Comparison of ENCODE assay signal across 1 cellular context in the genomic region with DNA sequence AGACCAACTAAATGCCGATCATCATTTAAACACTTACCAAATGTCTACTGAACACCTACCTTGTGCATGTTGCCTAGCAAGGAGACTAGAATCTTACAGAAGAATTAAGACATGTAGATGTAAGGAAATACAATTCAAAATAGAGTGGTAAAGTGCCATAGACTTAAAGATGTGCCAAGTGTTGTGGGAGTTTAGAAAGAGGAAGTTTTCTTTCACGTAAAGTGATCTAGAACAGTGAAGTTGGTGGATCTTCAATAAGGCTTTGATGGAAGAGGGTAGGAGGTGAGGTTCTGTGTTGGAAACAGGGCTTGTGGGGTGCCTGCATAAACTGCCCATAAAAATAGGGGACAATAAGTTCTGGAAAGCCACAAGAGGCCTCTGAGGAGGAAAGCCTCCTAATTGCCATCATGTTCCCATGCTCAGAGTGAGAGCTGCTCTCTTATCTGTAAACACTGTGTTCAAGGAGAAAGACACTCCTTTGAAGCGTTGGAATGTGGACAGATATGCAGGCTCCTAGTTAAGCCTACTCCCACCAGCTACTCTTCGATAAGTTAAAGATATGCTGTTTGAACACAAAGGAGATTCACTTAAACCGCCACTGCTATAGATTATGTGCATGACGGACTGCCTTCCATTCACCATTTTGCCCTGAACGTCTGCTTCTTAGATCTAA.
TF ChIP-seq lines count a peak whose summit lies in the region.

No MANE protein-coding gene starts in this region.

TF ChIP-seq in K562, 482 proteins besides CTCF, POLR2A, EP300 and RAD21 (continued from another document and continues in another):
- TF ChIP-seq, protein P1, sequence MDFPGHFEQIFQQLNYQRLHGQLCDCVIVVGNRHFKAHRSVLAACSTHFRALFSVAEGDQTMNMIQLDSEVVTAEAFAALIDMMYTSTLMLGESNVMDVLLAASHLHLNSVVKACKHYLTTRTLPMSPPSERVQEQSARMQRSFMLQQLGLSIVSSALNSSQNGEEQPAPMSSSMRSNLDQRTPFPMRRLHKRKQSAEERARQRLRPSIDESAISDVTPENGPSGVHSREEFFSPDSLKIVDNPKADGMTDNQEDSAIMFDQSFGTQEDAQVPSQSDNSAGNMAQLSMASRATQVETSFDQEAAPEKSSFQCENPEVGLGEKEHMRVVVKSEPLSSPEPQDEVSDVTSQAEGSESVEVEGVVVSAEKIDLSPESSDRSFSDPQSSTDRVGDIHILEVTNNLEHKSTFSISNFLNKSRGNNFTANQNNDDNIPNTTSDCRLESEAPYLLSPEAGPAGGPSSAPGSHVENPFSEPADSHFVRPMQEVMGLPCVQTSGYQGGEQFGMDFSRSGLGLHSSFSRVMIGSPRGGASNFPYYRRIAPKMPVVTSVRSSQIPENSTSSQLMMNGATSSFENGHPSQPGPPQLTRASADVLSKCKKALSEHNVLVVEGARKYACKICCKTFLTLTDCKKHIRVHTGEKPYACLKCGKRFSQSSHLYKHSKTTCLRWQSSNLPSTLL (IDR thresholded peaks at IDR 0.05) = no peak
- TF ChIP-seq NCOA1 (IDR thresholded peaks at IDR 0.05; ENCODE audit: low read depth) = peak; percentile 54; the same call in 1 of the 2 replicates
- TF ChIP-seq, protein P2, sequence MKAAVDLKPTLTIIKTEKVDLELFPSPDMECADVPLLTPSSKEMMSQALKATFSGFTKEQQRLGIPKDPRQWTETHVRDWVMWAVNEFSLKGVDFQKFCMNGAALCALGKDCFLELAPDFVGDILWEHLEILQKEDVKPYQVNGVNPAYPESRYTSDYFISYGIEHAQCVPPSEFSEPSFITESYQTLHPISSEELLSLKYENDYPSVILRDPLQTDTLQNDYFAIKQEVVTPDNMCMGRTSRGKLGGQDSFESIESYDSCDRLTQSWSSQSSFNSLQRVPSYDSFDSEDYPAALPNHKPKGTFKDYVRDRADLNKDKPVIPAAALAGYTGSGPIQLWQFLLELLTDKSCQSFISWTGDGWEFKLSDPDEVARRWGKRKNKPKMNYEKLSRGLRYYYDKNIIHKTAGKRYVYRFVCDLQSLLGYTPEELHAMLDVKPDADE (conservative IDR thresholded peaks at IDR 0.05; ENCODE audit: control insufficient read depth, low read depth, low read length) = no peak
- peak; percentile 94 to 95 for TF ChIP-seq TEAD1 (CRISPR knock-in tag; IDR thresholded peaks at IDR 0.05)
- 0 out of 2 replicates have a peak, but pooled peaks have one; percentile 43 for TF ChIP-seq SMARCA5 (IDR thresholded peaks at IDR 0.05)
- no peak for TF ChIP-seq FUS (optimal IDR thresholded peaks at IDR 0.05; ENCODE audit: low read depth, low read length)
- TF ChIP-seq HNRNPL (IDR thresholded peaks at IDR 0.05; ENCODE audit: low read depth, low read length) = no peak
- TF ChIP-seq JUND (IDR thresholded peaks at IDR 0.05; ENCODE audit: borderline replicate concordance, low read depth, low read length) = peak; percentile 18; the same call in 1 of the 2 replicates
- TF ChIP-seq JUND (tag; IDR thresholded peaks at IDR 0.05; ENCODE audit: borderline replicate concordance, low read depth, low read length) = no peak
- TF ChIP-seq, protein P3, sequence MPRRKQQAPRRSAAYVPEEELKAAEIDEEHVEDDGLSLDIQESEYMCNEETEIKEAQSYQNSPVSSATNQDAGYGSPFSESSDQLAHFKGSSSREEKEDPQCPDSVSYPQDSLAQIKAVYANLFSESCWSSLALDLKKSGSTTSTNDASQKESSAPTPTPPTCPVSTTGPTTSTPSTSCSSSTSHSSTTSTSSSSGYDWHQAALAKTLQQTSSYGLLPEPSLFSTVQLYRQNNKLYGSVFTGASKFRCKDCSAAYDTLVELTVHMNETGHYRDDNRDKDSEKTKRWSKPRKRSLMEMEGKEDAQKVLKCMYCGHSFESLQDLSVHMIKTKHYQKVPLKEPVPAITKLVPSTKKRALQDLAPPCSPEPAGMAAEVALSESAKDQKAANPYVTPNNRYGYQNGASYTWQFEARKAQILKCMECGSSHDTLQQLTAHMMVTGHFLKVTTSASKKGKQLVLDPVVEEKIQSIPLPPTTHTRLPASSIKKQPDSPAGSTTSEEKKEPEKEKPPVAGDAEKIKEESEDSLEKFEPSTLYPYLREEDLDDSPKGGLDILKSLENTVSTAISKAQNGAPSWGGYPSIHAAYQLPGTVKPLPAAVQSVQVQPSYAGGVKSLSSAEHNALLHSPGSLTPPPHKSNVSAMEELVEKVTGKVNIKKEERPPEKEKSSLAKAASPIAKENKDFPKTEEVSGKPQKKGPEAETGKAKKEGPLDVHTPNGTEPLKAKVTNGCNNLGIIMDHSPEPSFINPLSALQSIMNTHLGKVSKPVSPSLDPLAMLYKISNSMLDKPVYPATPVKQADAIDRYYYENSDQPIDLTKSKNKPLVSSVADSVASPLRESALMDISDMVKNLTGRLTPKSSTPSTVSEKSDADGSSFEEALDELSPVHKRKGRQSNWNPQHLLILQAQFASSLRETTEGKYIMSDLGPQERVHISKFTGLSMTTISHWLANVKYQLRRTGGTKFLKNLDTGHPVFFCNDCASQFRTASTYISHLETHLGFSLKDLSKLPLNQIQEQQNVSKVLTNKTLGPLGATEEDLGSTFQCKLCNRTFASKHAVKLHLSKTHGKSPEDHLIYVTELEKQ (CRISPR knock-in tag; IDR thresholded peaks at IDR 0.05) = no peak
- peak; percentile 31; the same call in 1 of the 2 replicates for TF ChIP-seq L3MBTL2 (IDR thresholded peaks at IDR 0.05)
- TF ChIP-seq, protein P4, sequence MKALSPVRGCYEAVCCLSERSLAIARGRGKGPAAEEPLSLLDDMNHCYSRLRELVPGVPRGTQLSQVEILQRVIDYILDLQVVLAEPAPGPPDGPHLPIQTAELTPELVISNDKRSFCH (CRISPR knock-in tag; IDR thresholded peaks at IDR 0.05) = no peak
- TF ChIP-seq, protein P4 (tag; IDR thresholded peaks at IDR 0.05) = peak; percentile 56; the same call in 1 of the 2 replicates
- TF ChIP-seq ZNF696 (CRISPR knock-in tag; conservative IDR thresholded peaks at IDR 0.05) = no peak
- no peak for TF ChIP-seq MED1 (CRISPR knock-in tag; IDR thresholded peaks at IDR 0.05; ENCODE audit: borderline replicate concordance)
- peak; percentile 70 for TF ChIP-seq GATA2 (CRISPR knock-in tag; IDR thresholded peaks at IDR 0.05)
- TF ChIP-seq ZBTB8A (IDR thresholded peaks at IDR 0.05; ENCODE audit: partially characterized antibody) = no peak
- no peak for TF ChIP-seq RFX5 (IDR thresholded peaks at IDR 0.05; ENCODE audit: low read depth, low read length)
- TF ChIP-seq SMARCE1 (IDR thresholded peaks at IDR 0.05) = peak; percentile 71; the same call in 1 of the 2 replicates
- peak; percentile 42; the same call in 1 of the 2 replicates for TF ChIP-seq EGR1 (conservative IDR thresholded peaks at IDR 0.05)
- TF ChIP-seq, protein P5, sequence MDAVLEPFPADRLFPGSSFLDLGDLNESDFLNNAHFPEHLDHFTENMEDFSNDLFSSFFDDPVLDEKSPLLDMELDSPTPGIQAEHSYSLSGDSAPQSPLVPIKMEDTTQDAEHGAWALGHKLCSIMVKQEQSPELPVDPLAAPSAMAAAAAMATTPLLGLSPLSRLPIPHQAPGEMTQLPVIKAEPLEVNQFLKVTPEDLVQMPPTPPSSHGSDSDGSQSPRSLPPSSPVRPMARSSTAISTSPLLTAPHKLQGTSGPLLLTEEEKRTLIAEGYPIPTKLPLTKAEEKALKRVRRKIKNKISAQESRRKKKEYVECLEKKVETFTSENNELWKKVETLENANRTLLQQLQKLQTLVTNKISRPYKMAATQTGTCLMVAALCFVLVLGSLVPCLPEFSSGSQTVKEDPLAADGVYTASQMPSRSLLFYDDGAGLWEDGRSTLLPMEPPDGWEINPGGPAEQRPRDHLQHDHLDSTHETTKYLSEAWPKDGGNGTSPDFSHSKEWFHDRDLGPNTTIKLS (IDR thresholded peaks at IDR 0.05; ENCODE audit: borderline replicate concordance, low read depth) = peak; percentile 46; the same call in 1 of the 2 replicates
- TF ChIP-seq CC2D1A (IDR thresholded peaks at IDR 0.05) = peak; percentile 82; the same call in 1 of the 2 replicates
- peak; percentile 94 for TF ChIP-seq TEAD4 (IDR thresholded peaks at IDR 0.05; ENCODE audit: low read length)
- TF ChIP-seq TEAD4 (CRISPR knock-in tag; IDR thresholded peaks at IDR 0.05; ENCODE audit: borderline replicate concordance) = no peak
- TF ChIP-seq POLR3G (IDR thresholded peaks at IDR 0.05; ENCODE audit: extremely low read depth, insufficient read length, insufficient replicate concordance) = no peak
- peak; percentile 85 for TF ChIP-seq KLF16 (IDR thresholded peaks at IDR 0.05)
- TF ChIP-seq BRF1 (IDR thresholded peaks at IDR 0.05; ENCODE audit: borderline replicate concordance, extremely low read depth, insufficient read length) = no peak
- peak; percentile 39; the same call in 1 of the 2 replicates for TF ChIP-seq ZNF766 (CRISPR knock-in tag; conservative IDR thresholded peaks at IDR 0.05)
- TF ChIP-seq FOXM1 (IDR thresholded peaks at IDR 0.05; ENCODE audit: low read depth) = peak; percentile 81
- TF ChIP-seq FOXM1 (CRISPR knock-in tag; IDR thresholded peaks at IDR 0.05; ENCODE audit: low read depth) = no peak
- peak; percentile 50; the same call in 1 of the 2 replicates for TF ChIP-seq CREM (IDR thresholded peaks at IDR 0.05; ENCODE audit: low read depth)
- peak; percentile 93 for TF ChIP-seq TCF3 (CRISPR knock-in tag; IDR thresholded peaks at IDR 0.05)
- TF ChIP-seq, protein P6, sequence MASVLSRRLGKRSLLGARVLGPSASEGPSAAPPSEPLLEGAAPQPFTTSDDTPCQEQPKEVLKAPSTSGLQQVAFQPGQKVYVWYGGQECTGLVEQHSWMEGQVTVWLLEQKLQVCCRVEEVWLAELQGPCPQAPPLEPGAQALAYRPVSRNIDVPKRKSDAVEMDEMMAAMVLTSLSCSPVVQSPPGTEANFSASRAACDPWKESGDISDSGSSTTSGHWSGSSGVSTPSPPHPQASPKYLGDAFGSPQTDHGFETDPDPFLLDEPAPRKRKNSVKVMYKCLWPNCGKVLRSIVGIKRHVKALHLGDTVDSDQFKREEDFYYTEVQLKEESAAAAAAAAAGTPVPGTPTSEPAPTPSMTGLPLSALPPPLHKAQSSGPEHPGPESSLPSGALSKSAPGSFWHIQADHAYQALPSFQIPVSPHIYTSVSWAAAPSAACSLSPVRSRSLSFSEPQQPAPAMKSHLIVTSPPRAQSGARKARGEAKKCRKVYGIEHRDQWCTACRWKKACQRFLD (CRISPR knock-in tag; IDR thresholded peaks at IDR 0.05) = no peak
- no peak for TF ChIP-seq LARP7 (IDR thresholded peaks at IDR 0.05)
- peak; percentile 93 for TF ChIP-seq ARID1B (IDR thresholded peaks at IDR 0.05)
- no peak for TF ChIP-seq RFX7 (CRISPR knock-in tag; IDR thresholded peaks at IDR 0.05)
- TF ChIP-seq NFIC (IDR thresholded peaks at IDR 0.05) = peak; percentile 68
- TF ChIP-seq KLF6 (CRISPR knock-in tag; IDR thresholded peaks at IDR 0.05; ENCODE audit: borderline replicate concordance) = no peak
- peak; percentile 84 for TF ChIP-seq SMARCA4 (IDR thresholded peaks at IDR 0.05)
- peak; percentile 54; the same call in 1 of the 2 replicates for TF ChIP-seq NBN (IDR thresholded peaks at IDR 0.05; ENCODE audit: low read depth)
- no peak for TF ChIP-seq GABPB2 (CRISPR knock-in tag; conservative IDR thresholded peaks at IDR 0.05)
- no peak for TF ChIP-seq ZNF77 (CRISPR knock-in tag; IDR thresholded peaks at IDR 0.05)
- TF ChIP-seq CTBP1 (IDR thresholded peaks at IDR 0.05; ENCODE audit: borderline replicate concordance) = peak; percentile 61; the same call in 1 of the 2 replicates
- peak; percentile 47 for TF ChIP-seq CXXC5 (CRISPR knock-in tag; IDR thresholded peaks at IDR 0.05)
- 0 out of 2 replicates have a peak, but pooled peaks have one; percentile 16 for TF ChIP-seq GABPA (tag; conservative IDR thresholded peaks at IDR 0.05; ENCODE audit: low read depth)
- TF ChIP-seq ZFX (CRISPR knock-in tag; IDR thresholded peaks at IDR 0.05) = 0 out of 2 replicates have a peak, but pooled peaks have one; percentile 20
- peak; percentile 91 for TF ChIP-seq NCOR1 (IDR thresholded peaks at IDR 0.05)
- no peak for TF ChIP-seq FOSL1 (tag; conservative IDR thresholded peaks at IDR 0.05)
- TF ChIP-seq CCNT2 (IDR thresholded peaks at IDR 0.05; ENCODE audit: borderline replicate concordance, extremely low read depth, insufficient read length, low read depth, low read length) = peak; percentile 79
- peak; percentile 76 for TF ChIP-seq STAT5A (IDR thresholded peaks at IDR 0.05; ENCODE audit: borderline replicate concordance, low read length)
- peak; percentile 57 to 71; a peak in 3 of 4 replicates for TF ChIP-seq FOXK2 (conservative IDR thresholded peaks at IDR 0.05 in 1 of 2, IDR thresholded peaks at IDR 0.05 in 1 of 2; ENCODE audit: low read depth in 2 of 2)
- TF ChIP-seq DPF2 (IDR thresholded peaks at IDR 0.05) = peak; percentile 87
- TF ChIP-seq, protein P7, sequence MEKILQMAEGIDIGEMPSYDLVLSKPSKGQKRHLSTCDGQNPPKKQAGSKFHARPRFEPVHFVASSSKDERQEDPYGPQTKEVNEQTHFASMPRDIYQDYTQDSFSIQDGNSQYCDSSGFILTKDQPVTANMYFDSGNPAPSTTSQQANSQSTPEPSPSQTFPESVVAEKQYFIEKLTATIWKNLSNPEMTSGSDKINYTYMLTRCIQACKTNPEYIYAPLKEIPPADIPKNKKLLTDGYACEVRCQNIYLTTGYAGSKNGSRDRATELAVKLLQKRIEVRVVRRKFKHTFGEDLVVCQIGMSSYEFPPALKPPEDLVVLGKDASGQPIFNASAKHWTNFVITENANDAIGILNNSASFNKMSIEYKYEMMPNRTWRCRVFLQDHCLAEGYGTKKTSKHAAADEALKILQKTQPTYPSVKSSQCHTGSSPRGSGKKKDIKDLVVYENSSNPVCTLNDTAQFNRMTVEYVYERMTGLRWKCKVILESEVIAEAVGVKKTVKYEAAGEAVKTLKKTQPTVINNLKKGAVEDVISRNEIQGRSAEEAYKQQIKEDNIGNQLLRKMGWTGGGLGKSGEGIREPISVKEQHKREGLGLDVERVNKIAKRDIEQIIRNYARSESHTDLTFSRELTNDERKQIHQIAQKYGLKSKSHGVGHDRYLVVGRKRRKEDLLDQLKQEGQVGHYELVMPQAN (IDR thresholded peaks at IDR 0.05; ENCODE audit: borderline replicate concordance) = no peak
- peak; percentile 97 for TF ChIP-seq LEF1 (IDR thresholded peaks at IDR 0.05)
- TF ChIP-seq LCOR (CRISPR knock-in tag; IDR thresholded peaks at IDR 0.05) = peak; percentile 17; the same call in 1 of the 2 replicates
- peak; percentile 54 for TF ChIP-seq SMARCB1 (IDR thresholded peaks at IDR 0.05; ENCODE audit: insufficient read length, low read depth)
- 0 out of 2 replicates have a peak, but pooled peaks have one; percentile 36 for TF ChIP-seq ZNF175 (CRISPR knock-in tag; IDR thresholded peaks at IDR 0.05; ENCODE audit: low read depth)
- TF ChIP-seq SMAD1 (IDR thresholded peaks at IDR 0.05; ENCODE audit: low read depth, low read length, partially characterized antibody) = no peak
- TF ChIP-seq HDAC1 (IDR thresholded peaks at IDR 0.05) = peak in 1 of 2 experiments; percentile 52; a peak in 2 of 4 replicates
